ENCODE assay signal across 24 cellular contexts in the genomic region with DNA sequence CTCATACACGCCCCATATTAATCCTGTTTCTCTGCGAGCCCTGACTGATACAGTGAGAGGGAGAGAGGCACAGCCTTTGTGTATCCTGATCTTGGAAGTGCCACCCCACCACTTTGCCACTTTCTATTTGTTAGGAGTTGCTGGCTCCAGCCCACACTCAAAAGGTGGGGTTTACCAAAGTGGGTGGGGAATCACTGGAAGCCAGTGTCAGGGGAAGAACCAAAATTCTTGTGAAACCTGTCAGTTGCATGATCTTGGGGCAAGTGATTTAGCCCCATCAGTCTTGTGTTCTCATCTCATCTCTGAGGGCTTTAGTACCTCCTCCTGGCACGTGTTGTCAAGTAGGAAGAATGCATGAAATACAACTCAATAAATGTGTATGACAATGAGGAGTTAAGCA.
A peak's percentile ranks its signal among the peaks of the same experiment; 100 is the strongest.
DNase-seq lines count a peak whose midpoint lies in the region; ATAC-seq, FAIRE-seq and TF ChIP-seq lines count a peak whose summit lies in the region.
"Had no signal": no experiment of that assay in that cellular context is flagged by ENCODE, and none has a peak within 500 bp of the region (broad histone marks: within the 10 kb centered on the region; RNA-seq: fewer than 3 reads in every experiment).

No MANE protein-coding gene starts in this region.

- TF ChIP-seq CTCF in GM10266 (IDR thresholded peaks at IDR 0.05; ENCODE audit: control insufficient read depth, insufficient read depth, low read depth, missing control alignments) = no peak

- peak; percentile 79 for ATAC-seq in GM18870 (IDR thresholded peaks at IDR 0.05; ENCODE audit: unreplicated experiment)
- peak; percentile 64 for ATAC-seq in GM21717 (IDR thresholded peaks at IDR 0.05; ENCODE audit: unreplicated experiment)
- ATAC-seq: GM23338 had no signal

- peak; percentile 42 for DNase-seq in GM10266 (ENCODE audit: extremely low spot score)
- DNase-seq in HTR-8/SVneo (ENCODE audit: insufficient read length, low spot score) = no peak
- DNase-seq in NCI-H524 (lab: John Stamatoyannopoulos, UW) = no peak
- DNase-seq in activated CD4-positive, alpha-beta T cell treated with anti-CD3 and anti-CD28 coated beads, Interleukin-2, amount 50 U/mL, for 1 hour = no peak
- no peak for DNase-seq in SK-N-DZ (ENCODE audit: low spot score)
- DNase-seq in NOMO-1 treated with dmso at 0.1 percent for 144 hours (lab: John Stamatoyannopoulos, UW; ENCODE audit: unreplicated experiment) = no peak
- DNase-seq: BE2C; CD4-positive, CD25-positive, alpha-beta regulatory T cell; COR-L47; DMS 273 treated with DMSO at 0.1 percent for 48 hours; DND-41; HCEC 1CT; IMR-90; NCI-H1048; NCI-H1436 treated with DMSO at 0.1 percent for 48 hours; NCI-H2029; NCI-H446 treated with DMSO at 0.1 percent for 48 hours; Peyer's patch; SK-N-SH had no signal

- peak; percentile 23 for FAIRE-seq in HTR-8/SVneo (lab: Jason Lieb, UNC)
- FAIRE-seq: G401.6, GM12891 had no signal
